Comparison of ENCODE assay signal across 33 cellular contexts in genomic region chr19:50249636-50250035, GRCh38. TPM values are rescaled to one million over a fixed set of nuclear protein-coding genes. Genes with fewer than 3 reads are reported as not detected.
"Had no signal": no experiment of that assay in that cellular context is flagged by ENCODE, and none has a peak within 500 bp of the region (broad histone marks: within the 10 kb centered on the region; RNA-seq: fewer than 3 reads in every experiment).

No MANE protein-coding gene starts in this region.

- H3K4me1 Mint-ChIP-seq: naive thymus-derived CD4-positive, alpha-beta T cell; natural killer cell; nephron; stimulated activated naive CD8-positive, alpha-beta T cell treated with anti-CD3 and anti-CD28 coated beads, Interleukin-15, amount 100 ng/mL, for 72 hours had no signal

- H3K36me3 Mint-ChIP-seq: stimulated activated memory B cell treated with anti-CD40 and anti-IgM and Interleukin-4, amounts not matched to agents 10 μg/mL and 1 μg/mL and 100 μg/mL, for 72 hours had no signal

- H3K27ac Mint-ChIP-seq: naive thymus-derived CD4-positive, alpha-beta T cell; natural killer cell; nephron; progenitor cell of endocrine pancreas; stimulated activated memory B cell treated with anti-CD40 and anti-IgM and Interleukin-4, amounts not matched to agents 10 μg/mL and 1 μg/mL and 100 μg/mL, for 72 hours; type B pancreatic cell had no signal

- DNase-seq: naive thymus-derived CD4-positive, alpha-beta T cell; natural killer cell; nucleus accumbens; ovary; psoas muscle; right cardiac atrium; spleen; stimulated activated CD4-positive, alpha-beta T cell treated with anti-CD3 and anti-CD28 coated beads, Interleukin-12 subunit alpha, Interleukin-12 subunit beta, amount 100 ng/mL, for 4 hours; stimulated activated CD4-positive, alpha-beta T cell treated with anti-CD3 and anti-CD28 coated beads, Interleukin-1b, Interleukin-23, amount 100 ng/mL, for 48 hours; stimulated activated CD4-positive, alpha-beta T cell treated with anti-CD3 and anti-CD28 coated beads, Interleukin-4, amount 100 ng/mL, for 1 hour; stimulated activated CD4-positive, alpha-beta T cell treated with anti-CD3 and anti-CD28 coated beads, Interleukin-4, amount 100 ng/mL, for 4 hours; stimulated activated CD8-positive, alpha-beta memory T cell treated with anti-CD3 and anti-CD28 coated beads, Interleukin-4, amount 100 ng/mL, for 48 hours; stimulated activated naive CD4-positive, alpha-beta T cell; stimulated activated naive CD8-positive, alpha-beta T cell treated with anti-CD3 and anti-CD28 coated beads, Interleukin-15, amount 100 ng/mL, for 72 hours; stimulated activated naive CD8-positive, alpha-beta T cell treated with anti-CD3 and anti-CD28 coated beads, Interleukin-15, Interleukin-2, amounts not matched to agents 100 U/mL and 50 U/mL, for 24 hours; substantia nigra; testis; tibial artery; transverse colon; upper lobe of right lung; uterus had no signal

- H3K27me3 Mint-ChIP-seq: progenitor cell of endocrine pancreas, type B pancreatic cell had no signal

- H3K4me1 ChIP-seq: neural progenitor cell, parathyroid adenoma, psoas muscle, spleen, suprapubic skin, testis, tibial artery, transverse colon, upper lobe of right lung, uterus had no signal

- ATAC-seq: naive thymus-derived CD4-positive, alpha-beta T cell; natural killer cell; right cardiac atrium; sciatic nerve; stimulated activated memory B cell treated with anti-CD40 and anti-IgM and Interleukin-4, amounts not matched to agents 10 μg/mL and 1 μg/mL and 100 μg/mL, for 72 hours; stimulated activated naive CD8-positive, alpha-beta T cell treated with anti-CD3 and anti-CD28 coated beads, Interleukin-15, amount 100 ng/mL, for 72 hours; stimulated activated naive CD8-positive, alpha-beta T cell treated with anti-CD3 and anti-CD28 coated beads, Interleukin-15, Interleukin-2, amounts not matched to agents 100 U/mL and 50 U/mL, for 24 hours; upper lobe of right lung had no signal

- H3K4me3 Mint-ChIP-seq: naive thymus-derived CD4-positive, alpha-beta T cell; natural killer cell; nephron; neural progenitor cell; stimulated activated memory B cell treated with anti-CD40 and anti-IgM and Interleukin-4, amounts not matched to agents 10 μg/mL and 1 μg/mL and 100 μg/mL, for 72 hours; stimulated activated naive CD8-positive, alpha-beta T cell treated with anti-CD3 and anti-CD28 coated beads, Interleukin-15, amount 100 ng/mL, for 72 hours; type B pancreatic cell had no signal

- H3K4me2 ChIP-seq: neural progenitor cell, smooth muscle cell had no signal

- H3K27ac ChIP-seq: neural progenitor cell, neutrophil, ovary, parathyroid adenoma, psoas muscle, skin epidermis, spleen, suprapubic skin, testis, tibial artery, transverse colon, upper lobe of right lung, uterus had no signal

- H3K9ac ChIP-seq: neural progenitor cell, parathyroid adenoma had no signal

- H3K36me3 ChIP-seq: neural progenitor cell, neutrophil, ovary, spleen, upper lobe of right lung, uterus had no signal

- H3K27me3 ChIP-seq: neural progenitor cell, neutrophil, ovary, suprapubic skin, testis, tibial artery, transverse colon, upper lobe of right lung, uterus had no signal

- H3K9me3 Mint-ChIP-seq: type B pancreatic cell had no signal

- H2AFZ ChIP-seq: neural progenitor cell, parathyroid adenoma had no signal

- H3K9me3 ChIP-seq: psoas muscle, suprapubic skin, testis, transverse colon, upper lobe of right lung had no signal

- H3K4me3 ChIP-seq: neural progenitor cell, ovary, psoas muscle, skin epidermis, smooth muscle cell, spleen, suprapubic skin, testis, tibial artery, transverse colon, upper lobe of right lung, uterus had no signal

RNA-seq across cellular contexts. Expression of gene MYH14, which starts 46.2 kb away (rescaled TPM):
- total RNA-seq: naive thymus-derived CD4-positive, alpha-beta T cell; natural killer cell had no signal
- polyA plus RNA-seq: naive thymus-derived CD4-positive, alpha-beta T cell; neural cell had no signal
